12 cellular contexts compared by ENCODE assay signal in genomic region chr21:29145837-29146453, GRCh38. TPM values are rescaled to one million over a fixed set of nuclear protein-coding genes. Genes with fewer than 3 reads are reported as not detected.
DNase-seq lines count a peak whose midpoint lies in the region; ATAC-seq and TF ChIP-seq lines count a peak whose summit lies in the region.
"Had no signal": no experiment of that assay in that cellular context is flagged by ENCODE, and none has a peak within 500 bp of the region (broad histone marks: within the 10 kb centered on the region; RNA-seq: fewer than 3 reads in every experiment).

No MANE protein-coding gene starts in this region.

- CTCF ChIA-PET in CD4-positive, alpha-beta T cell (lab: Charles Lee), result no interaction called here
- CTCF ChIA-PET in WTC11 (lab: Charles Lee), result no interaction called here

- H3K27ac Mint-ChIP-seq in CD4-positive, alpha-beta T cell, result peak overlapping the region; percentile 18
- H3K27ac Mint-ChIP-seq in GM23338, result no peak overlapping the region
- H3K27ac Mint-ChIP-seq in WTC11, result no peak overlapping the region

- 0 out of 2 replicates have a peak, but pooled peaks cover 2% of the 10 kb centered on the region for H3K9me2 ChIP-seq in GM23338 (ENCODE audit: insufficient read depth)

- H3K4me1 ChIP-seq in gastrocnemius medialis (peaks cover 60% of the 10 kb centered on the region in 2 donors), GM23338 (ENCODE audit: insufficient read depth) (no peaks in the 10 kb centered on the region)

- H3K79me2 ChIP-seq in GM23338 (replicated peaks; ENCODE audit: insufficient read depth), result no peaks in the 10 kb centered on the region

- intact Hi-C loops in CD4-positive, alpha-beta T cell (cut with DNase I, micrococcal nuclease), result no loop called here
- intact Hi-C loops in gastrocnemius medialis (cut with DNase I; ENCODE audit: low total_unique reads), result loop anchor here (1.0 to 10.0 kb wide), 4 partner anchors 16 to 261 kb away; partner anchors contain the start of genes CCT8 and MAP3K7CL

- in situ Hi-C loops in gastrocnemius medialis (cut with MboI; ENCODE audit: low sequenced_read_pairs in 4 of 4), result no loop called here

- no peak for ATAC-seq in CD4-positive, alpha-beta T cell (ENCODE audit: poor library complexity)
- ATAC-seq in esophagus mucosa (peak; percentile 82), gastrocnemius medialis (peak; percentile 54 to 84), GM23338 (no peak), WTC11 (no peak)
- ATAC-seq: GM12878 had no signal

- POLR2A ChIA-PET in CD4-positive, alpha-beta T cell (lab: Charles Lee), result interaction anchor here (0.7 kb wide), 1 partner anchor 10 kb away, joined by 3 read pairs; no protein-coding TSS in a partner anchor
- POLR2A ChIA-PET in WTC11 (lab: Charles Lee), result no interaction called here

- DNase-seq in CD4-positive, alpha-beta T cell, result no peak
- DNase-seq in LNCaP clone FGC (ENCODE audit: low read depth) (peak; percentile 59), gastrocnemius medialis (peak in 1 of 2 donors; percentile 35), GM23338 (ENCODE audit: low spot score) (no peak), WTC11 (ENCODE audit: low spot score) (no peak), SW480 (ENCODE audit: low spot score) (no peak)
- DNase-seq in activated CD8-positive, alpha-beta memory T cell treated with anti-CD3 and anti-CD28 coated beads, Interleukin-2, amount 50 U/mL, for 48 hours, result no peak
- DNase-seq: activated T-cell treated with anti-CD3 and anti-CD28 coated beads, Interleukin-2, amount 50 U/mL, for 48 hours; Karpas-422; NK-92 treated with Interleukin-12 subunit alpha and Interleukin-12 subunit beta, amount 100 ng/mL, for 24 hours had no signal

- no peaks in the 10 kb centered on the region for H4K20me1 ChIP-seq in GM23338 (replicated peaks; ENCODE audit: insufficient read depth)

- H3K36me3 Mint-ChIP-seq in CD4-positive, alpha-beta T cell (ENCODE audit: low read depth), result peaks cover 4% of the 10 kb centered on the region
- H3K36me3 Mint-ChIP-seq in GM23338 (ENCODE audit: low read depth) (no peaks in the 10 kb centered on the region), WTC11 (no peaks in the 10 kb centered on the region)

- peaks cover 7% of the 10 kb centered on the region for H3K4me1 Mint-ChIP-seq in CD4-positive, alpha-beta T cell (ENCODE audit: low read depth)
- H3K4me1 Mint-ChIP-seq in GM23338, result no peaks in the 10 kb centered on the region
- H3K4me1 Mint-ChIP-seq in WTC11, result no peaks in the 10 kb centered on the region

- no peak overlapping the region for H3K4me3 ChIP-seq in LNCaP clone FGC (ENCODE audit: low read depth, low read length)
- no peak overlapping the region for H3K4me3 ChIP-seq in gastrocnemius medialis
- H3K4me3 ChIP-seq in GM23338, result no peak overlapping the region
- H3K4me3 ChIP-seq: GM12878 had no signal

- no peaks in the 10 kb centered on the region for H3K9me3 Mint-ChIP-seq in CD4-positive, alpha-beta T cell
- H3K9me3 Mint-ChIP-seq in GM23338 (no peaks in the 10 kb centered on the region), WTC11 (no peaks in the 10 kb centered on the region)

- no peaks in the 10 kb centered on the region for H3K9me3 ChIP-seq in CD4-positive, alpha-beta T cell (ENCODE audit: control insufficient read depth, low read length)
- H3K9me3 ChIP-seq in gastrocnemius medialis, result no peaks in the 10 kb centered on the region

- no peaks in the 10 kb centered on the region for H3K27me3 ChIP-seq in CD4-positive, alpha-beta T cell (ENCODE audit: control insufficient read depth, insufficient read depth, low read length)
- H3K27me3 ChIP-seq in gastrocnemius medialis, result no peaks in the 10 kb centered on the region
- no peaks in the 10 kb centered on the region for H3K27me3 ChIP-seq in GM23338 (ENCODE audit: insufficient read depth)

- H2AFZ ChIP-seq in GM23338, result no peak overlapping the region

- H3K27me3 Mint-ChIP-seq in CD4-positive, alpha-beta T cell, result no peaks in the 10 kb centered on the region
- peaks cover 5% of the 10 kb centered on the region for H3K27me3 Mint-ChIP-seq in GM23338 (ENCODE audit: insufficient read depth, low read depth, poor library complexity)
- no peaks in the 10 kb centered on the region; the same call in 1 of the 2 replicates for H3K27me3 Mint-ChIP-seq in WTC11 (ENCODE audit: low read depth)

- H3F3A ChIP-seq in GM23338 (replicated peaks; ENCODE audit: low read depth), result no peaks in the 10 kb centered on the region

- TF ChIP-seq CTCF in CD4-positive, alpha-beta T cell (IDR thresholded peaks at IDR 0.05), result no peak
- no peak for TF ChIP-seq CTCF in LNCaP clone FGC (IDR thresholded peaks at IDR 0.05; ENCODE audit: control insufficient read depth, extremely low read depth, insufficient read depth)
- no peak for TF ChIP-seq CTCF in gastrocnemius medialis (IDR thresholded peaks at IDR 0.05 in 4 of 5, conservative IDR thresholded peaks at IDR 0.05 in 1 of 5)
- no peak for TF ChIP-seq CTCF in GM23338 (conservative IDR thresholded peaks at IDR 0.05; ENCODE audit: low read depth in 2 of 2)
- TF ChIP-seq CTCF in WTC11 (IDR thresholded peaks at IDR 0.05), result no peak

- H3K36me3 ChIP-seq in gastrocnemius medialis, result no peaks in the 10 kb centered on the region
- H3K36me3 ChIP-seq in GM23338 (ENCODE audit: insufficient read depth), result no peaks in the 10 kb centered on the region

- H3K27ac ChIP-seq in CD4-positive, alpha-beta T cell (ENCODE audit: low read depth, low read length), result no peak overlapping the region
- H3K27ac ChIP-seq in gastrocnemius medialis (peak overlapping the region; percentile 78 to 91 (median 84)), GM23338 (ENCODE audit: low read depth) (no peak overlapping the region)

- H3K4me3 Mint-ChIP-seq in CD4-positive, alpha-beta T cell, result no peak overlapping the region
- H3K4me3 Mint-ChIP-seq in GM23338 (no peak overlapping the region), WTC11 (no peak overlapping the region)

- TF ChIP-seq POLR2A in gastrocnemius medialis (IDR thresholded peaks at IDR 0.05), result no peak

- no peak overlapping the region for H3K4me2 ChIP-seq in GM23338

TF ChIP-seq in GM23338, 12 proteins besides CTCF, POLR2A, EP300 and RAD21 (continues in another document):
- no peak for TF ChIP-seq ZNF331 (CRISPR knock-in tag; IDR thresholded peaks at IDR 0.05; ENCODE audit: low read depth)

TF ChIP-seq in WTC11, 78 proteins besides CTCF, POLR2A, EP300 and RAD21:
- TF ChIP-seq MAX (CRISPR knock-in tag; IDR thresholded peaks at IDR 0.05), result no peak
- no peak for TF ChIP-seq KAT7 (CRISPR knock-in tag; IDR thresholded peaks at IDR 0.05; ENCODE audit: borderline replicate concordance)
- TF ChIP-seq HMGA2 (CRISPR knock-in tag; IDR thresholded peaks at IDR 0.05), result no peak

RNA-seq across cellular contexts. Expression of gene MAP3K7CL, which starts 15.5 kb away (rescaled TPM):
- 1 to 10 TPM; 4.6 to 4.7 TPM for total RNA-seq in CD4-positive, alpha-beta T cell
- total RNA-seq in esophagus mucosa, result 3.1 TPM
- 10 to 100 TPM in 2 of 4 donors, 1 to 10 TPM in 1, not detected in 1; 4.3 to 17.4 (median 15.5) TPM for total RNA-seq in gastrocnemius medialis
- 1.2 and 3.6 TPM in 2 replicates for total RNA-seq in GM23338 (2014; rRNA removed; shearing (Covaris generic))
- polyA plus RNA-seq in GM23338 (2016; fragmentation: Nextera tagmentation; extraction: Ambion mirVana), result 2.0 and 2.4 TPM in 2 replicates
- 0.15 to 0.37 TPM in 2 of 3 replicates, not detected in the other for total RNA-seq in WTC11 (2021)

Comparison
In these comparisons a context has a peak if more than half of its experiments do, and no peak if none do; other contexts are left out.
1. ATAC-seq: peak in esophagus mucosa (single experiment) and gastrocnemius medialis (2 of 2); none in CD4-positive, alpha-beta T cell (single experiment), GM23338 (single experiment) and WTC11 (single experiment).
2. H3K27ac ChIP-seq: peak in gastrocnemius medialis (4 of 4); none in CD4-positive, alpha-beta T cell (single experiment) and GM23338 (single experiment).